Comparison of ENCODE assay signal across 12 cellular contexts in genomic region chr10:58701398-58702135, GRCh38.
DNase-seq lines count a peak whose midpoint lies in the region; ATAC-seq, FAIRE-seq and TF ChIP-seq lines count a peak whose summit lies in the region.
"Had no signal": no experiment of that assay in that cellular context is flagged by ENCODE, and none has a peak within 500 bp of the region (broad histone marks: within the 10 kb centered on the region; RNA-seq: fewer than 3 reads in every experiment).

No MANE protein-coding gene starts in this region.

- H3K27me3 ChIP-seq in bronchial epithelial cell (ENCODE audit: control insufficient read depth, insufficient read depth, low read length) (no peaks in the 10 kb centered on the region), thoracic aorta (replicated peaks; ENCODE audit: insufficient read depth) (no peaks in the 10 kb centered on the region), vagina (no peaks in the 10 kb centered on the region), small intestine (ENCODE audit: control insufficient read depth in 2 of 2, insufficient read depth in 2 of 2, low read length in 2 of 2) (no peaks in the 10 kb centered on the region)

- FAIRE-seq in HTR-8/SVneo (lab: Jason Lieb, UNC) (no peak), bronchial epithelial cell (lab: Jason Lieb, UNC) (no peak), small intestine (lab: Jason Lieb, UNC) (no peak)

- DNase-seq in HTR-8/SVneo (ENCODE audit: insufficient read length, low spot score) (peak; percentile 8), bronchial epithelial cell (ENCODE audit: low read depth) (peak; percentile 66), iris pigment epithelial cell (ENCODE audit: low read depth) (peak; percentile 90), thoracic aorta (ENCODE audit: low spot score) (no peak), vagina (ENCODE audit: extremely low spot score in 2 of 2) (no peak), small intestine (no peak), DMS114 treated with DMSO at 0.1 percent for 48 hours (lab: John Stamatoyannopoulos, UW; ENCODE audit: unreplicated experiment) (no peak)
- DNase-seq: activated CD4-positive, alpha-beta memory T cell treated with anti-CD3 and anti-CD28 coated beads, Interleukin-2, amount 10 ng/mL, durations not matched to agents 7 days and 5 days; DMS 273 treated with DMSO at 0.1 percent for 48 hours; T-helper 1 cell had no signal

- TF ChIP-seq CTCF in bronchial epithelial cell (IDR thresholded peaks at IDR 0.05; ENCODE audit: insufficient read depth, low read length, severe bottlenecking) = no peak
- no peak for TF ChIP-seq CTCF in thoracic aorta (IDR thresholded peaks at IDR 0.05)
- TF ChIP-seq CTCF in vagina (IDR thresholded peaks at IDR 0.05) = no peak

- no peaks in the 10 kb centered on the region for H3K36me3 ChIP-seq in bronchial epithelial cell (ENCODE audit: control insufficient read depth, insufficient read depth, low read length)
- no peaks in the 10 kb centered on the region for H3K36me3 ChIP-seq in thoracic aorta
- no peaks in the 10 kb centered on the region for H3K36me3 ChIP-seq in vagina
- H3K36me3 ChIP-seq in small intestine (ENCODE audit: control insufficient read depth in 2 of 2, insufficient read depth in 2 of 2, low read length in 2 of 2) = no peaks in the 10 kb centered on the region

- no peaks in the 10 kb centered on the region for H3K9me3 ChIP-seq in thoracic aorta
- no peaks in the 10 kb centered on the region for H3K9me3 ChIP-seq in vagina
- H3K9me3 ChIP-seq in small intestine (ENCODE audit: control insufficient read depth, low read depth) = no peaks in the 10 kb centered on the region

- ATAC-seq in thoracic aorta (ENCODE audit: insufficient number of reproducible peaks, low FRiP score, low read depth) (peak; percentile 55), GM19467 (IDR thresholded peaks at IDR 0.05; ENCODE audit: unreplicated experiment) (no peak)
- ATAC-seq: left lobe of liver had no signal

- TF ChIP-seq POLR2A in vagina (IDR thresholded peaks at IDR 0.05) = no peak

- no peak overlapping the region for H3K4me3 ChIP-seq in bronchial epithelial cell (ENCODE audit: low read depth, low read length)
- H3K4me3 ChIP-seq in thoracic aorta = peak overlapping the region; percentile 5
- H3K4me3 ChIP-seq in vagina = no peak overlapping the region
- H3K4me3 ChIP-seq in small intestine (ENCODE audit: low read depth in 1 of 2, low read length in 2 of 2) = no peak overlapping the region

- intact Hi-C loops in vagina (cut with DNase I) = no loop called here

- peak overlapping the region; percentile 41 to 58 for H3K27ac ChIP-seq in thoracic aorta
- no peak overlapping the region for H3K27ac ChIP-seq in vagina
- peak overlapping the region in 1 of 2 donors; percentile 40 for H3K27ac ChIP-seq in small intestine (ENCODE audit: low read depth in 1 of 2, low read length in 1 of 2)

- WGBS in small intestine, 3 donors = 74 to 84% (median 79%) methylated on average over 7 of the region's 7 CpGs

- H3K4me1 ChIP-seq in thoracic aorta (ENCODE audit: control insufficient read depth in 1 of 2, low read depth in 2 of 2) (peaks cover 29 to 58% of the 10 kb centered on the region in 2 donors), vagina (peaks cover 5% of the 10 kb centered on the region), small intestine (ENCODE audit: control insufficient read depth in 2 of 2, insufficient read depth in 1 of 2, low read depth in 1 of 2, low read length in 1 of 2) (no peaks in the 10 kb centered on the region)

Comparison
In these comparisons a context has a peak if more than half of its experiments do, and no peak if none do; other contexts are left out.
1. DNase-seq: peak in HTR-8/SVneo (single experiment), bronchial epithelial cell (single experiment) and iris pigment epithelial cell (single experiment); none in thoracic aorta (single experiment), vagina (0 of 2), small intestine (single experiment) and DMS114 treated with DMSO at 0.1 percent for 48 hours (single experiment).